ENCODE assay signal across 13 cellular contexts in the genomic region with DNA sequence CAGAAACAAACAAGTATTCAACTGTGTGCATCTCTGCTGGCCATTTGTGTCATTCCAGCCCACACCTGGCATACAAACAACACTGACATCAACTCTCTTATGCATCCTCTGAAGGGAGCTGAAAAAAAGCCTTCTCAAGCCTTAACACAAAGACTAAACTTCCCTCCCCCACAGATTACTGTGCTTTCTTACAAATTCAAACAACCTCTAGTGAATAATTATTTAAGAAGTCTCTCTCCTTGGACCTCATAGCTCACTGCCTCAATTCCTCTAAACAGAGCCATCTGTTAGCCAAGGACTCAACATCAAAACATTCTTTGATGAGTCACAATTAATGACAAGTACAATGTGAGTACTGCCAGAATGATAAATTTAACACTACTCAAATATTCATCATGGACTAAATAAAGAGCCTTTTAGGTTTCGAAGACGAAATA.
DNase-seq lines count a peak whose midpoint lies in the region; ATAC-seq, FAIRE-seq and TF ChIP-seq lines count a peak whose summit lies in the region.
"Had no signal": no experiment of that assay in that cellular context is flagged by ENCODE, and none has a peak within 500 bp of the region (broad histone marks: within the 10 kb centered on the region; RNA-seq: fewer than 3 reads in every experiment).

No MANE protein-coding gene starts in this region.

- no peak overlapping the region for H4K5ac ChIP-seq in H9 (ENCODE audit: insufficient read length, low read depth, low read length)

- H2AFZ ChIP-seq in H9 (ENCODE audit: low read length): no peak overlapping the region

- peaks cover 14 to 22% of the 10 kb centered on the region in 2 experiments for H3K4me1 Mint-ChIP-seq in H9
- H3K4me1 Mint-ChIP-seq in brain: peaks cover 36% of the 10 kb centered on the region
- H3K4me1 Mint-ChIP-seq in mesothelial cell of epicardium: peaks cover 4% of the 10 kb centered on the region

- H3K14ac ChIP-seq in H9 (ENCODE audit: insufficient read depth, low read length): no peak overlapping the region

- H3K18ac ChIP-seq in H9 (ENCODE audit: insufficient read length, low read depth, low read length): no peak overlapping the region

- DNase-seq in AG04450 (ENCODE audit: low read depth, low spot score): peak; percentile 79
- no peak for DNase-seq in H9
- DNase-seq in kidney: no peak
- no peak for DNase-seq in mesothelial cell of epicardium (ENCODE audit: low spot score in 2 of 2, unreplicated experiment in 2 of 2)
- DNase-seq in NCI-H128 (lab: John Stamatoyannopoulos, UW; ENCODE audit: unreplicated experiment): no peak
- no peak for DNase-seq in NCI-H187 (lab: John Stamatoyannopoulos, UW)
- DNase-seq: activated effector memory CD4-positive, alpha-beta T cell treated with anti-CD3 and anti-CD28 coated beads, Interleukin-2, amount 50 U/mL, for 16 hours; CD8-positive, alpha-beta T cell; NCI-H2107 had no signal

- H3K27me3 Mint-ChIP-seq in H9 (ENCODE audit: low read depth) (no peaks in the 10 kb centered on the region; the same call in 1 of the 2 replicates), brain (no peaks in the 10 kb centered on the region), mesothelial cell of epicardium (ENCODE audit: low read depth) (peaks cover 16% of the 10 kb centered on the region)

- no peak overlapping the region for H4K8ac ChIP-seq in H9 (replicated peaks; ENCODE audit: insufficient read length, low read depth, low read length)

- H3K4me3 Mint-ChIP-seq in H9 (no peak overlapping the region), brain (peak overlapping the region in 2 of 5 experiments; percentile 3 to 65), mesothelial cell of epicardium (no peak overlapping the region)
- H3K4me3 Mint-ChIP-seq: CD8-positive, alpha-beta T cell; type B pancreatic cell had no signal

- FAIRE-seq in kidney (lab: Jason Lieb, UNC): peak; percentile 27

- no peak overlapping the region for H4K91ac ChIP-seq in H9 (ENCODE audit: insufficient read length, low read depth, low read length)

- intact Hi-C loops in kidney (cut with DNase I): no loop called here

- POLR2A ChIA-PET in AG04450 (lab: Yijun Ruan, JAX): interaction anchor here (0.6 to 1.3 kb wide), 4 partner anchors 17 to 243 kb away, joined by 3 to 5 read pairs (median 4); no protein-coding TSS in a partner anchor

- H2BK120ac ChIP-seq in H9 (ENCODE audit: low read depth, low read length, poor library complexity, severe bottlenecking): no peak overlapping the region

- no peak overlapping the region for H2BK20ac ChIP-seq in H9 (ENCODE audit: low read depth, low read length, poor library complexity, severe bottlenecking)

- no peak overlapping the region for H3K4me2 ChIP-seq in H9 (ENCODE audit: insufficient read depth, insufficient read length, low read length)

- no peaks in the 10 kb centered on the region for H3K79me1 ChIP-seq in H9 (ENCODE audit: insufficient read depth, low read depth, low read length, poor library complexity, severe bottlenecking)

- no peaks in the 10 kb centered on the region for H3K36me3 ChIP-seq in kidney (ENCODE audit: control insufficient read depth in 1 of 2, insufficient read depth in 2 of 2, low read length in 2 of 2)

- no peaks in the 10 kb centered on the region for H4K20me1 ChIP-seq in H9 (ENCODE audit: control insufficient read depth, insufficient read depth, insufficient read length)

- no peak overlapping the region for H2BK15ac ChIP-seq in H9 (ENCODE audit: low read depth, low read length)

- peaks cover 4% of the 10 kb centered on the region; the same call in 1 of the 2 replicates for H3K4me1 ChIP-seq in H9 (ENCODE audit: insufficient read depth, low read length)
- no peaks in the 10 kb centered on the region for H3K4me1 ChIP-seq in kidney (ENCODE audit: control insufficient read depth in 1 of 2, insufficient read depth in 1 of 2, low read depth in 1 of 2, low read length in 2 of 2)

- H3K27ac Mint-ChIP-seq in H9: peak overlapping the region in 2 of 3 experiments; percentile 70 to 75; a peak in 4 of 7 replicates
- peak overlapping the region in 4 of 5 experiments; percentile 32 to 74 (median 69) for H3K27ac Mint-ChIP-seq in brain
- H3K27ac Mint-ChIP-seq in mesothelial cell of epicardium: no peak overlapping the region
- H3K27ac Mint-ChIP-seq: CD8-positive, alpha-beta T cell; type B pancreatic cell had no signal

- no peak overlapping the region for H2BK12ac ChIP-seq in H9 (ENCODE audit: insufficient read length, low read depth, low read length)

- no peak overlapping the region for H3T11ph ChIP-seq in H9 (ENCODE audit: low read length)

- CTCF ChIA-PET in AG04450 (lab: Charles Lee): interaction anchor here (0.9 to 1.0 kb wide), 2 partner anchors 21 to 55 kb away, joined by 3 read pairs; no protein-coding TSS in a partner anchor

- no peaks in the 10 kb centered on the region for H3K9me3 ChIP-seq in AG04450 (ENCODE audit: control insufficient read depth, insufficient read depth, low read length)
- H3K9me3 ChIP-seq in H9 (ENCODE audit: control insufficient read depth, low read depth, low read length): no peaks in the 10 kb centered on the region
- no peaks in the 10 kb centered on the region for H3K9me3 ChIP-seq in kidney (ENCODE audit: control insufficient read depth in 1 of 2, low read length in 2 of 2)

- no peak for ATAC-seq in GM18907 (IDR thresholded peaks at IDR 0.05; ENCODE audit: unreplicated experiment)
- ATAC-seq: CD8-positive, alpha-beta T cell; Right ventricle myocardium inferior had no signal

- no peak overlapping the region for H3K23ac ChIP-seq in H9 (ENCODE audit: insufficient read length, low read depth, low read length)

- H3K9ac ChIP-seq in H9 (ENCODE audit: extremely low read depth, insufficient read length, low read length) (no peak overlapping the region), kidney (ENCODE audit: low read length in 2 of 2) (no peak overlapping the region)

- no peaks in the 10 kb centered on the region for H3K23me2 ChIP-seq in H9 (ENCODE audit: insufficient read length, low read depth, low read length, poor library complexity, severe bottlenecking)

- peaks cover 0 to 2% (median 0%) of the 10 kb centered on the region in 3 experiments; a peak in 2 of 7 replicates for H3K36me3 Mint-ChIP-seq in H9 (ENCODE audit: insufficient read depth in 1 of 3, low read depth in 3 of 3)
- no peaks in the 10 kb centered on the region for H3K36me3 Mint-ChIP-seq in brain
- H3K36me3 Mint-ChIP-seq in mesothelial cell of epicardium: no peaks in the 10 kb centered on the region
- H3K36me3 Mint-ChIP-seq: CD8-positive, alpha-beta T cell; type B pancreatic cell had no signal

- H2AK5ac ChIP-seq in H9 (ENCODE audit: insufficient read length, low read length): no peak overlapping the region

- TF ChIP-seq CTCF in AG04450 (IDR thresholded peaks at IDR 0.05; ENCODE audit: low read depth, low read length) (no peak), H9 (conservative IDR thresholded peaks at IDR 0.05) (no peak), brain (conservative IDR thresholded peaks at IDR 0.05) (no peak), kidney (IDR thresholded peaks at IDR 0.05; ENCODE audit: borderline replicate concordance, extremely low read depth, insufficient read depth) (no peak), mesothelial cell of epicardium (IDR thresholded peaks at IDR 0.05; ENCODE audit: unreplicated experiment) (no peak)

- no peaks in the 10 kb centered on the region for H3K27me3 ChIP-seq in AG04450 (ENCODE audit: control insufficient read depth, insufficient read depth, low read length)
- H3K27me3 ChIP-seq in H9 (ENCODE audit: insufficient read depth, low read length): no peaks in the 10 kb centered on the region

- H2BK5ac ChIP-seq in H9 (ENCODE audit: insufficient read length, low read length): no peak overlapping the region

- H3K27ac ChIP-seq in AG04450 (ENCODE audit: low read depth, low read length) (peak overlapping the region; percentile 66), H9 (ENCODE audit: insufficient read length, low read depth, low read length) (no peak overlapping the region), kidney (ENCODE audit: low read depth in 2 of 2, low read length in 2 of 2) (no peak overlapping the region)

- no peak overlapping the region for H3K56ac ChIP-seq in H9 (ENCODE audit: insufficient read length, low read depth, low read length)

- WGBS in H9 (ENCODE audit: extremely low coverage, insufficient read length, low lambda C conversion rate): no CpG with 5 or more reads among the region's 2 CpGs

- no peak overlapping the region for H3K4ac ChIP-seq in H9 (ENCODE audit: low read depth, low read length)

- H3K9me3 Mint-ChIP-seq in H9: no peaks in the 10 kb centered on the region; a peak in 1 of 5 replicates
- H3K9me3 Mint-ChIP-seq in brain: peaks cover 0 to 8% (median 3%) of the 10 kb centered on the region in 5 experiments
- no peaks in the 10 kb centered on the region for H3K9me3 Mint-ChIP-seq in mesothelial cell of epicardium
- H3K9me3 Mint-ChIP-seq: CD8-positive, alpha-beta T cell; type B pancreatic cell had no signal

- H3K4me3 ChIP-seq in AG04450 (ENCODE audit: low read depth, low read length) (no peak overlapping the region), kidney (ENCODE audit: low read length in 2 of 2) (no peak overlapping the region)

- no peaks in the 10 kb centered on the region for H3K79me2 ChIP-seq in H9 (ENCODE audit: insufficient read depth, low read length)
